9 cellular contexts compared by ENCODE assay signal in the genomic region with DNA sequence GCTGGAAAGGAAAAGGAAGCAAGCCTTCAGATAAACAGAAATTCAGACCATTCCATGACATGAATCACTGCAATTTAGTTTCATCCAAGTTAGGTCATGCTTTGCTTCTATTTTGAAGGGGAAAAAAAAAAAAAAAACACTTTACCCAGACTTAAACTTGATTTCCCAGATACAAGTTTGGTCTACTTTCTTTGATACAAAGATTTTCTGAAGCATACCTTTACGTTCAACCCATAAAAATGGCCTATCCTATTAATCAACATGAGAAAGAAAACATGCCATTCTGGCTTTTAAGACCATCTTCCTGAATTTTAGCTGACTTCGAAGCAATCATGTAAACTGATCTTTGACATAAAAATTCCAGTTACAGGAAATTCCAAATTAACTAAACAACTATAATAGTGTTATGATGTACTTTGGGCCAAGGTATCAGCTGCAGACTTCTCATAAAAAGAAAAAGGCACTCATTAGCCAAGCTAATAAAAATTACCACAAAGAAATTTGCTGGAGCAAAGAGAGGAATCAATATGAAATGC. TPM values are rescaled to one million over a fixed set of nuclear protein-coding genes. Genes with fewer than 3 reads are reported as not detected.
DNase-seq lines count a peak whose midpoint lies in the region; ATAC-seq and TF ChIP-seq lines count a peak whose summit lies in the region.
"Had no signal": no experiment of that assay in that cellular context is flagged by ENCODE, and none has a peak within 500 bp of the region (broad histone marks: within the 10 kb centered on the region; RNA-seq: fewer than 3 reads in every experiment).

No MANE protein-coding gene starts in this region.

- peaks cover 56% of the 10 kb centered on the region for H3K4me1 ChIP-seq in Panc1 (ENCODE audit: control insufficient read depth, insufficient read depth, low read length)
- H3K4me1 ChIP-seq in prostate gland (replicated peaks), result no peaks in the 10 kb centered on the region

- ATAC-seq in Panc1 (peak; percentile 56), HG03175 (IDR thresholded peaks at IDR 0.05; ENCODE audit: unreplicated experiment) (no peak), HG02852 (IDR thresholded peaks at IDR 0.05; ENCODE audit: unreplicated experiment) (no peak)

- TF ChIP-seq CTCF in BJ (IDR thresholded peaks at IDR 0.05; ENCODE audit: insufficient read depth, low read depth, low read length) (no peak), Panc1 (IDR thresholded peaks at IDR 0.05) (no peak), prostate gland (IDR thresholded peaks at IDR 0.05) (no peak)

- CTCF ChIA-PET in BJ (lab: Yijun Ruan, JAX), result interaction anchor here (0.6 to 0.7 kb wide), 2 partner anchors 41 kb away, joined by 3 read pairs; no protein-coding TSS in a partner anchor
- CTCF ChIA-PET in Panc1 (lab: Charles Lee), result no interaction called here

- WGBS in prostate gland, result 10% methylated on average over 2 of the region's 2 CpGs

- POLR2A ChIA-PET in BJ (lab: Charles Lee) (no interaction called here), Panc1 (lab: Charles Lee) (no interaction called here)

- H3K9me3 ChIP-seq in Panc1 (ENCODE audit: control insufficient read depth, insufficient read depth, low read depth, low read length) (no peaks in the 10 kb centered on the region), prostate gland (no peaks in the 10 kb centered on the region)

- H3K27me3 ChIP-seq in BJ (ENCODE audit: control insufficient read depth, insufficient read depth, low read length), result no peaks in the 10 kb centered on the region
- no peaks in the 10 kb centered on the region for H3K27me3 ChIP-seq in Panc1 (ENCODE audit: control insufficient read depth, insufficient read depth, low read length)
- H3K27me3 ChIP-seq in prostate gland (replicated peaks; ENCODE audit: insufficient read depth), result no peaks in the 10 kb centered on the region

- no peak for TF ChIP-seq POLR2A in prostate gland (IDR thresholded peaks at IDR 0.05)

- in situ Hi-C loops in Panc1 (cut with HindIII; ENCODE audit: low pct_unique_long_range_greater_than_20kb, low sequenced_read_pairs), result no loop called here

- peak overlapping the region; percentile 99 for H3K27ac ChIP-seq in Panc1 (ENCODE audit: low read length)
- H3K27ac ChIP-seq in prostate gland, result peak overlapping the region; percentile 6 to 12

- H3K4me3 ChIP-seq in BJ (ENCODE audit: low read depth, low read length) (no peak overlapping the region), Panc1 (ENCODE audit: low read depth in 2 of 2, low read length in 2 of 2) (peak overlapping the region; percentile 5 to 27; a peak in 3 of 4 replicates), prostate gland (no peak overlapping the region)

- no TSS peak for BruUV-seq in Panc1 (replicated peaks; lab: Mats Ljungman, UMichigan)

- H3K36me3 ChIP-seq in BJ (ENCODE audit: control insufficient read depth, insufficient read depth, low read length) (no peaks in the 10 kb centered on the region), Panc1 (ENCODE audit: control insufficient read depth, insufficient read depth, low read length) (no peaks in the 10 kb centered on the region), prostate gland (no peaks in the 10 kb centered on the region)

- intact Hi-C loops in Panc1 (cut with micrococcal nuclease; ENCODE audit: unreplicated experiment) (no loop called here), prostate gland (cut with DNase I) (loop anchor here (10.0 kb wide), 1 partner anchor 434 kb away; a partner anchor contains a TSS)

- DNase-seq in BJ (ENCODE audit: low read depth) (peak; percentile 95), Panc1 (ENCODE audit: low read depth, low spot score) (no peak), fibroblast of gingiva (ENCODE audit: low read depth) (peak; percentile 62), prostate gland (ENCODE audit: low spot score) (no peak)
- no peak for DNase-seq in stimulated activated CD4-positive, alpha-beta T cell treated with anti-CD3 and anti-CD28 coated beads, Interleukin-1b, Interleukin-23, amount 100 ng/mL, for 48 hours
- DNase-seq in activated CD4-positive, alpha-beta T cell treated with anti-CD3 and anti-CD28 coated beads for 4 hours, result no peak
- DNase-seq: DMS53 had no signal

RNA-seq across cellular contexts. Expression of a gene that starts 12.6 kb away (rescaled TPM):
- 9.6 and 11.2 TPM in 2 replicates for polyA plus RNA-seq in BJ (2011; rRNA removed)
- 14.6 and 16.1 TPM in 2 replicates for polyA minus RNA-seq in BJ (2011; rRNA and poly(A)+ RNA removed)
- total RNA-seq in Panc1 (2021; ENCODE audit: unreplicated experiment) (88.1 TPM), prostate gland (100 to 1,000 TPM in 1 of 2 donors, 10 to 100 TPM in 1; 82.8 to 127 TPM)
- polyA plus RNA-seq in Panc1 (2012; ENCODE audit: insufficient read length), result 65.0 TPM

RNA-seq across cellular contexts. Expression of a gene that starts 13.1 kb away (rescaled TPM):
- polyA plus RNA-seq in BJ (2011; rRNA removed), result 0.32 and 0.45 TPM in 2 replicates
- polyA minus RNA-seq in BJ (2011; rRNA and poly(A)+ RNA removed), result 0.26 and 0.71 TPM in 2 replicates
- total RNA-seq in Panc1 (2021; ENCODE audit: unreplicated experiment) (8.9 TPM), prostate gland (1 to 10 TPM; 3.7 to 4.4 TPM)
- polyA plus RNA-seq in Panc1 (2012; ENCODE audit: insufficient read length), result 7.2 TPM

Comparison
In these comparisons a context has a peak if more than half of its experiments do, and no peak if none do; other contexts are left out.
1. DNase-seq: peak in BJ (single experiment) and fibroblast of gingiva (single experiment); none in Panc1 (single experiment), prostate gland (single experiment), stimulated activated CD4-positive, alpha-beta T cell treated with anti-CD3 and anti-CD28 coated beads, Interleukin-1b, Interleukin-23, amount 100 ng/mL, for 48 hours (single experiment) and activated CD4-positive, alpha-beta T cell treated with anti-CD3 and anti-CD28 coated beads for 4 hours (0 of 2).
2. H3K4me3 ChIP-seq: peak in Panc1 (2 of 2); none in BJ (single experiment) and prostate gland (0 of 2).